Comparison of ENCODE assay signal across 1 cellular context in the genomic region with DNA sequence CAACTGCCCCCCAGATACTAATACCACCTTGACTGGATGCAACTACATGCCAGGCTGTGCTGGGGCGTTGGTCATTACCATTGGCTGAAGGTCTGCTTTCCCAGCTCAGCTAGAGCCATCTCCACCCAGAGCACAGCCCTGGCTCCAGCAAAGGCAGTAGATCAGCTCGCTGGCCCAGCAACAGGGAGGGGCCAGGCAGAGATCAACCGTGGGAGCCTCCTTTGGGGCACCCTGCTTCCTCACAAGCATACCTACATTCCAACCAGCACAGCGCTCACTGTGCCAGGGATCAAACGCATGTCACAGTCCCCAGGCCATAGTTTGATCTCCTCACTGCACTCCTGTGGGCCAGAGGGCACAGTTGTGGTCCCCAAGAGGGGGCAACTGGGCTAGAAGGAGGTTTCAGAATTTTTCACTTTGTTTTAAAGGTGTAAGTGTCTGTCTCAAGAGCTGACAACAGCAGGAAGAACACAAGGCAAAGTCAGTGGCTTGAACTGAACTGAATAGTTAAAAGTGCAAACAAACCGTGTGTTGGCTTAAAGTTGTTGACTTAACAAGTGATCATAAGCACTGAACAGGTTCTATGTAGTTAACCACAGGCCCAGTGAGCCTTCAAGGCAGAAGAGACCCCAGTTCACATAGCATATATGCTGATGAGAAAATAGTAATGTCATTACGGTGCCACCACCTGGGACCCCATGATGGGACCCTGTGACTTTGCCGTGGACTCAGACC.
A peak's percentile ranks its signal among the peaks of the same experiment; 100 is the strongest.
TF ChIP-seq lines count a peak whose summit lies in the region.

No MANE protein-coding gene starts in this region.

TF ChIP-seq in HepG2, 621 proteins besides CTCF, POLR2A, EP300 and RAD21 (continued from another document and continues in another):
- TF ChIP-seq, protein P1, sequence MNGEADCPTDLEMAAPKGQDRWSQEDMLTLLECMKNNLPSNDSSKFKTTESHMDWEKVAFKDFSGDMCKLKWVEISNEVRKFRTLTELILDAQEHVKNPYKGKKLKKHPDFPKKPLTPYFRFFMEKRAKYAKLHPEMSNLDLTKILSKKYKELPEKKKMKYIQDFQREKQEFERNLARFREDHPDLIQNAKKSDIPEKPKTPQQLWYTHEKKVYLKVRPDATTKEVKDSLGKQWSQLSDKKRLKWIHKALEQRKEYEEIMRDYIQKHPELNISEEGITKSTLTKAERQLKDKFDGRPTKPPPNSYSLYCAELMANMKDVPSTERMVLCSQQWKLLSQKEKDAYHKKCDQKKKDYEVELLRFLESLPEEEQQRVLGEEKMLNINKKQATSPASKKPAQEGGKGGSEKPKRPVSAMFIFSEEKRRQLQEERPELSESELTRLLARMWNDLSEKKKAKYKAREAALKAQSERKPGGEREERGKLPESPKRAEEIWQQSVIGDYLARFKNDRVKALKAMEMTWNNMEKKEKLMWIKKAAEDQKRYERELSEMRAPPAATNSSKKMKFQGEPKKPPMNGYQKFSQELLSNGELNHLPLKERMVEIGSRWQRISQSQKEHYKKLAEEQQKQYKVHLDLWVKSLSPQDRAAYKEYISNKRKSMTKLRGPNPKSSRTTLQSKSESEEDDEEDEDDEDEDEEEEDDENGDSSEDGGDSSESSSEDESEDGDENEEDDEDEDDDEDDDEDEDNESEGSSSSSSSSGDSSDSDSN (CRISPR knock-in tag; IDR thresholded peaks at IDR 0.05), result peak; percentile 52
- TF ChIP-seq, protein P2, sequence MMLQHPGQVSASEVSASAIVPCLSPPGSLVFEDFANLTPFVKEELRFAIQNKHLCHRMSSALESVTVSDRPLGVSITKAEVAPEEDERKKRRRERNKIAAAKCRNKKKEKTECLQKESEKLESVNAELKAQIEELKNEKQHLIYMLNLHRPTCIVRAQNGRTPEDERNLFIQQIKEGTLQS (CRISPR knock-in tag; IDR thresholded peaks at IDR 0.05), result 0 out of 2 replicates have a peak, but pooled peaks have one; percentile 9
- TF ChIP-seq ZNF253 (CRISPR knock-in tag; IDR thresholded peaks at IDR 0.05; ENCODE audit: borderline replicate concordance), result no peak
- TF ChIP-seq, protein P3, sequence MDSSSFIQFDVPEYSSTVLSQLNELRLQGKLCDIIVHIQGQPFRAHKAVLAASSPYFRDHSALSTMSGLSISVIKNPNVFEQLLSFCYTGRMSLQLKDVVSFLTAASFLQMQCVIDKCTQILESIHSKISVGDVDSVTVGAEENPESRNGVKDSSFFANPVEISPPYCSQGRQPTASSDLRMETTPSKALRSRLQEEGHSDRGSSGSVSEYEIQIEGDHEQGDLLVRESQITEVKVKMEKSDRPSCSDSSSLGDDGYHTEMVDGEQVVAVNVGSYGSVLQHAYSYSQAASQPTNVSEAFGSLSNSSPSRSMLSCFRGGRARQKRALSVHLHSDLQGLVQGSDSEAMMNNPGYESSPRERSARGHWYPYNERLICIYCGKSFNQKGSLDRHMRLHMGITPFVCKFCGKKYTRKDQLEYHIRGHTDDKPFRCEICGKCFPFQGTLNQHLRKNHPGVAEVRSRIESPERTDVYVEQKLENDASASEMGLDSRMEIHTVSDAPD (CRISPR knock-in tag; IDR thresholded peaks at IDR 0.05), result no peak
- TF ChIP-seq ZSCAN21 (CRISPR knock-in tag; IDR thresholded peaks at IDR 0.05; ENCODE audit: borderline replicate concordance), result peak; percentile 93
- TF ChIP-seq, protein P4, sequence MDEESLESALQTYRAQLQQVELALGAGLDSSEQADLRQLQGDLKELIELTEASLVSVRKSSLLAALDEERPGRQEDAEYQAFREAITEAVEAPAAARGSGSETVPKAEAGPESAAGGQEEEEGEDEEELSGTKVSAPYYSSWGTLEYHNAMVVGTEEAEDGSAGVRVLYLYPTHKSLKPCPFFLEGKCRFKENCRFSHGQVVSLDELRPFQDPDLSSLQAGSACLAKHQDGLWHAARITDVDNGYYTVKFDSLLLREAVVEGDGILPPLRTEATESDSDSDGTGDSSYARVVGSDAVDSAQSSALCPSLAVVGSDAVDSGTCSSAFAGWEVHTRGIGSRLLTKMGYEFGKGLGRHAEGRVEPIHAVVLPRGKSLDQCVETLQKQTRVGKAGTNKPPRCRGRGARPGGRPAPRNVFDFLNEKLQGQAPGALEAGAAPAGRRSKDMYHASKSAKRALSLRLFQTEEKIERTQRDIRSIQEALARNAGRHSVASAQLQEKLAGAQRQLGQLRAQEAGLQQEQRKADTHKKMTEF (CRISPR knock-in tag; IDR thresholded peaks at IDR 0.05), result peak; percentile 81
- TF ChIP-seq ZNF232 (CRISPR knock-in tag; IDR thresholded peaks at IDR 0.05; ENCODE audit: borderline replicate concordance), result 0 out of 2 replicates have a peak, but pooled peaks have one; percentile 38
- TF ChIP-seq THAP11 (CRISPR knock-in tag; IDR thresholded peaks at IDR 0.05), result peak; percentile 53
- TF ChIP-seq POGZ (CRISPR knock-in tag; IDR thresholded peaks at IDR 0.05), result peak; percentile 59; the same call in 1 of the 2 replicates
- TF ChIP-seq ZNF674 (CRISPR knock-in tag; IDR thresholded peaks at IDR 0.05; ENCODE audit: low read depth), result no peak
- no peak for TF ChIP-seq NR1H2 (CRISPR knock-in tag; IDR thresholded peaks at IDR 0.05; ENCODE audit: borderline replicate concordance, low read depth)
- TF ChIP-seq FOXA3 (CRISPR knock-in tag; IDR thresholded peaks at IDR 0.05), result peak; percentile 94
- peak; percentile 56; the same call in 1 of the 2 replicates for TF ChIP-seq ELF3 (CRISPR knock-in tag; IDR thresholded peaks at IDR 0.05)
- peak; percentile 67; the same call in 1 of the 2 replicates for TF ChIP-seq ZNF652 (CRISPR knock-in tag; IDR thresholded peaks at IDR 0.05; ENCODE audit: borderline replicate concordance, low read depth)
- TF ChIP-seq RCOR2 (CRISPR knock-in tag; IDR thresholded peaks at IDR 0.05), result 0 out of 2 replicates have a peak, but pooled peaks have one; percentile 28
- no peak; the same call in 1 of the 2 replicates for TF ChIP-seq ZMYM3 (CRISPR knock-in tag; IDR thresholded peaks at IDR 0.05)
- TF ChIP-seq, protein P5, sequence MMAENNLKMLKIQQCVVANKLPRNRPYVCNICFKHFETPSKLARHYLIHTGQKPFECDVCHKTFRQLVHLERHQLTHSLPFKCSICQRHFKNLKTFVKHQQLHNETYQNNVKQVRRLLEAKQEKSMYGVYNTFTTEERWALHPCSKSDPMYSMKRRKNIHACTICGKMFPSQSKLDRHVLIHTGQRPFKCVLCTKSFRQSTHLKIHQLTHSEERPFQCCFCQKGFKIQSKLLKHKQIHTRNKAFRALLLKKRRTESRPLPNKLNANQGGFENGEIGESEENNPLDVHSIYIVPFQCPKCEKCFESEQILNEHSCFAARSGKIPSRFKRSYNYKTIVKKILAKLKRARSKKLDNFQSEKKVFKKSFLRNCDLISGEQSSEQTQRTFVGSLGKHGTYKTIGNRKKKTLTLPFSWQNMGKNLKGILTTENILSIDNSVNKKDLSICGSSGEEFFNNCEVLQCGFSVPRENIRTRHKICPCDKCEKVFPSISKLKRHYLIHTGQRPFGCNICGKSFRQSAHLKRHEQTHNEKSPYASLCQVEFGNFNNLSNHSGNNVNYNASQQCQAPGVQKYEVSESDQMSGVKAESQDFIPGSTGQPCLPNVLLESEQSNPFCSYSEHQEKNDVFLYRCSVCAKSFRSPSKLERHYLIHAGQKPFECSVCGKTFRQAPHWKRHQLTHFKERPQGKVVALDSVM (CRISPR knock-in tag; IDR thresholded peaks at IDR 0.05), result peak; percentile 33; the same call in 1 of the 2 replicates
- no peak for TF ChIP-seq RELA (CRISPR knock-in tag; IDR thresholded peaks at IDR 0.05)
- TF ChIP-seq HNF4A (CRISPR knock-in tag; IDR thresholded peaks at IDR 0.05), result peak; percentile 61
- peak; percentile 77; the same call in 1 of the 2 replicates for TF ChIP-seq RFXAP (CRISPR knock-in tag; IDR thresholded peaks at IDR 0.05; ENCODE audit: borderline replicate concordance)
- peak; percentile 89; the same call in 1 of the 2 replicates for TF ChIP-seq ZMAT3 (CRISPR knock-in tag; conservative IDR thresholded peaks at IDR 0.05)
- TF ChIP-seq PITX1 (CRISPR knock-in tag; IDR thresholded peaks at IDR 0.05), result peak; percentile 94
- TF ChIP-seq, protein P6, sequence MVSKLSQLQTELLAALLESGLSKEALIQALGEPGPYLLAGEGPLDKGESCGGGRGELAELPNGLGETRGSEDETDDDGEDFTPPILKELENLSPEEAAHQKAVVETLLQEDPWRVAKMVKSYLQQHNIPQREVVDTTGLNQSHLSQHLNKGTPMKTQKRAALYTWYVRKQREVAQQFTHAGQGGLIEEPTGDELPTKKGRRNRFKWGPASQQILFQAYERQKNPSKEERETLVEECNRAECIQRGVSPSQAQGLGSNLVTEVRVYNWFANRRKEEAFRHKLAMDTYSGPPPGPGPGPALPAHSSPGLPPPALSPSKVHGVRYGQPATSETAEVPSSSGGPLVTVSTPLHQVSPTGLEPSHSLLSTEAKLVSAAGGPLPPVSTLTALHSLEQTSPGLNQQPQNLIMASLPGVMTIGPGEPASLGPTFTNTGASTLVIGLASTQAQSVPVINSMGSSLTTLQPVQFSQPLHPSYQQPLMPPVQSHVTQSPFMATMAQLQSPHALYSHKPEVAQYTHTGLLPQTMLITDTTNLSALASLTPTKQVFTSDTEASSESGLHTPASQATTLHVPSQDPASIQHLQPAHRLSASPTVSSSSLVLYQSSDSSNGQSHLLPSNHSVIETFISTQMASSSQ (IDR thresholded peaks at IDR 0.05; ENCODE audit: low read depth), result 0 out of 2 replicates have a peak, but pooled peaks have one; percentile 13
- TF ChIP-seq, protein P6 (CRISPR knock-in tag; IDR thresholded peaks at IDR 0.05; ENCODE audit: borderline replicate concordance), result no peak; the same call in 1 of the 2 replicates
- peak; percentile 85; the same call in 1 of the 2 replicates for TF ChIP-seq NFKB2 (CRISPR knock-in tag; IDR thresholded peaks at IDR 0.05; ENCODE audit: borderline replicate concordance)
- TF ChIP-seq, protein P7, sequence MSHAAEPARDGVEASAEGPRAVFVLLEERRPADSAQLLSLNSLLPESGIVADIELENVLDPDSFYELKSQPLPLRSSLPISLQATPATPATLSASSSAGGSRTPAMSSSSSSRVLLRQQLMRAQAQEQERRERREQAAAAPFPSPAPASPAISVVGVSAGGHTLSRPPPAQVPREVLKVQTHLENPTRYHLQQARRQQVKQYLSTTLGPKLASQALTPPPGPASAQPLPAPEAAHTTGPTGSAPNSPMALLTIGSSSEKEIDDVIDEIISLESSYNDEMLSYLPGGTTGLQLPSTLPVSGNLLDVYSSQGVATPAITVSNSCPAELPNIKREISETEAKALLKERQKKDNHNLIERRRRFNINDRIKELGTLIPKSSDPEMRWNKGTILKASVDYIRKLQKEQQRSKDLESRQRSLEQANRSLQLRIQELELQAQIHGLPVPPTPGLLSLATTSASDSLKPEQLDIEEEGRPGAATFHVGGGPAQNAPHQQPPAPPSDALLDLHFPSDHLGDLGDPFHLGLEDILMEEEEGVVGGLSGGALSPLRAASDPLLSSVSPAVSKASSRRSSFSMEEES (CRISPR knock-in tag; IDR thresholded peaks at IDR 0.05), result no peak
- peak; percentile 52; the same call in 1 of the 2 replicates for TF ChIP-seq ZNF605 (CRISPR knock-in tag; IDR thresholded peaks at IDR 0.05)
- peak; percentile 59; the same call in 1 of the 2 replicates for TF ChIP-seq FOXJ3 (CRISPR knock-in tag; IDR thresholded peaks at IDR 0.05; ENCODE audit: borderline replicate concordance)
- 0 out of 2 replicates have a peak, but pooled peaks have one; percentile 43 for TF ChIP-seq CHCHD3 (CRISPR knock-in tag; IDR thresholded peaks at IDR 0.05)
- TF ChIP-seq REXO4 (CRISPR knock-in tag; IDR thresholded peaks at IDR 0.05; ENCODE audit: borderline replicate concordance), result no peak
- TF ChIP-seq, protein P8, sequence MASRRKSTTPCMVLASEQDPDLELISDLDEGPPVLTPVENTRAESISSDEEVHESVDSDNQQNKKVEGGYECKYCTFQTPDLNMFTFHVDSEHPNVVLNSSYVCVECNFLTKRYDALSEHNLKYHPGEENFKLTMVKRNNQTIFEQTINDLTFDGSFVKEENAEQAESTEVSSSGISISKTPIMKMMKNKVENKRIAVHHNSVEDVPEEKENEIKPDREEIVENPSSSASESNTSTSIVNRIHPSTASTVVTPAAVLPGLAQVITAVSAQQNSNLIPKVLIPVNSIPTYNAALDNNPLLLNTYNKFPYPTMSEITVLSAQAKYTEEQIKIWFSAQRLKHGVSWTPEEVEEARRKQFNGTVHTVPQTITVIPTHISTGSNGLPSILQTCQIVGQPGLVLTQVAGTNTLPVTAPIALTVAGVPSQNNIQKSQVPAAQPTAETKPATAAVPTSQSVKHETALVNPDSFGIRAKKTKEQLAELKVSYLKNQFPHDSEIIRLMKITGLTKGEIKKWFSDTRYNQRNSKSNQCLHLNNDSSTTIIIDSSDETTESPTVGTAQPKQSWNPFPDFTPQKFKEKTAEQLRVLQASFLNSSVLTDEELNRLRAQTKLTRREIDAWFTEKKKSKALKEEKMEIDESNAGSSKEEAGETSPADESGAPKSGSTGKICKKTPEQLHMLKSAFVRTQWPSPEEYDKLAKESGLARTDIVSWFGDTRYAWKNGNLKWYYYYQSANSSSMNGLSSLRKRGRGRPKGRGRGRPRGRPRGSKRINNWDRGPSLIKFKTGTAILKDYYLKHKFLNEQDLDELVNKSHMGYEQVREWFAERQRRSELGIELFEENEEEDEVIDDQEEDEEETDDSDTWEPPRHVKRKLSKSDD (CRISPR knock-in tag; IDR thresholded peaks at IDR 0.05; ENCODE audit: low read depth), result 0 out of 2 replicates have a peak, but pooled peaks have one; percentile 41
- TF ChIP-seq, protein P9, sequence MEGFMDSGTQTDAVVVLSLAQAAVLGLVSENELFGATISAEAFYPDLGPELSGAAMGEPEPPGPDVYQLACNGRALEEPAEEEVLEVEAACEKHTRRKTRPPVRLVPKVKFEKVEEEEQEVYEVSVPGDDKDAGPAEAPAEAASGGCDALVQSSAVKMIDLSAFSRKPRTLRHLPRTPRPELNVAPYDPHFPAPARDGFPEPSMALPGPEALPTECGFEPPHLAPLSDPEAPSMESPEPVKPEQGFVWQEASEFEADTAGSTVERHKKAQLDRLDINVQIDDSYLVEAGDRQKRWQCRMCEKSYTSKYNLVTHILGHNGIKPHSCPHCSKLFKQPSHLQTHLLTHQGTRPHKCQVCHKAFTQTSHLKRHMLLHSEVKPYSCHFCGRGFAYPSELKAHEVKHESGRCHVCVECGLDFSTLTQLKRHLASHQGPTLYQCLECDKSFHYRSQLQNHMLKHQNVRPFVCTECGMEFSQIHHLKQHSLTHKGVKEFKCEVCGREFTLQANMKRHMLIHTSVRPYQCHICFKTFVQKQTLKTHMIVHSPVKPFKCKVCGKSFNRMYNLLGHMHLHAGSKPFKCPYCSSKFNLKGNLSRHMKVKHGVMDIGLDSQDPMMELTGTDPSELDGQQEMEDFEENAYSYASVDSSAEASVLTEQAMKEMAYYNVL (CRISPR knock-in tag; IDR thresholded peaks at IDR 0.05; ENCODE audit: borderline replicate concordance), result peak; percentile 84; the same call in 1 of the 2 replicates
- 0 out of 2 replicates have a peak, but pooled peaks have one; percentile 18 for TF ChIP-seq ELF1 (CRISPR knock-in tag; IDR thresholded peaks at IDR 0.05)
- peak; percentile 64; the same call in 1 of the 2 replicates for TF ChIP-seq ETV5 (CRISPR knock-in tag; IDR thresholded peaks at IDR 0.05; ENCODE audit: borderline replicate concordance)
- TF ChIP-seq CAMTA2 (CRISPR knock-in tag; IDR thresholded peaks at IDR 0.05; ENCODE audit: borderline replicate concordance), result peak; percentile 67; the same call in 1 of the 2 replicates
